In the genomic region with DNA sequence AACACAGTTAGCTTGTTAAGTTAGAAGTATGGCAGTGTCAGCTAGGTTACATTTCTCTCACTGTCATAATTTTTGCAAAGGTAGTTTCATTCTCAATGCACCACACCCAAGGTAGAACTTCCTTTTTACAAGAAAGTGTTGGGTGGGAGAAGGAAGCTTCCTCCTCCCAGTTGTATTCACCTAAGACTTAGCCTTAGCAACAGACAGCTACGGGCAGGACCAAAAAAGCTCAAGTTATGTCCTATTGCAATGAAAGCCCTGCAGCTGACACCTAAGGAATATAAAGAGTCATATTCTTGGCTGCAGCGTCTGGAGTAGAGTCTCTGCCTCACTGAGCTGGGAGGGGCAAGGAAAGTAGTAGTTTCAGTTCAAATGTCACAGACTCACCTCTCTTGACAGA, we compare ENCODE assay signal across 11 cellular contexts. TPM values are rescaled to one million over a fixed set of nuclear protein-coding genes. Genes with fewer than 3 reads are reported as not detected.
DNase-seq lines count a peak whose midpoint lies in the region; ATAC-seq, FAIRE-seq and TF ChIP-seq lines count a peak whose summit lies in the region.
"Had no signal": no experiment of that assay in that cellular context is flagged by ENCODE, and none has a peak within 500 bp of the region (broad histone marks: within the 10 kb centered on the region; RNA-seq: fewer than 3 reads in every experiment).

No MANE protein-coding gene starts in this region.

- H3K9me3 Mint-ChIP-seq in central memory CD8-positive, alpha-beta T cell, result no peaks in the 10 kb centered on the region

- peak; percentile 87 for FAIRE-seq in GM12892 (lab: Jason Lieb, UNC)
- FAIRE-seq: islet of Langerhans had no signal

- H3K27ac Mint-ChIP-seq in central memory CD8-positive, alpha-beta T cell (ENCODE audit: low read depth), result peak overlapping the region; percentile 88

- H3K4me1 Mint-ChIP-seq in central memory CD8-positive, alpha-beta T cell, result peaks cover 52% of the 10 kb centered on the region

- ATAC-seq in GM21367 (IDR thresholded peaks at IDR 0.05; ENCODE audit: unreplicated experiment) (peak; percentile 46), HG03354 (IDR thresholded peaks at IDR 0.05; ENCODE audit: poor library complexity, severe bottlenecking, unreplicated experiment) (peak; percentile 63)
- ATAC-seq in central memory CD8-positive, alpha-beta T cell (replicated peaks; ENCODE audit: extremely low read depth, poor library complexity, severe bottlenecking), result peak; percentile 34

- H3K27me3 Mint-ChIP-seq in central memory CD8-positive, alpha-beta T cell, result no peaks in the 10 kb centered on the region

- H3K36me3 Mint-ChIP-seq in central memory CD8-positive, alpha-beta T cell (ENCODE audit: insufficient read depth), result peaks cover 3% of the 10 kb centered on the region

- no peak for DNase-seq in GM12892 (ENCODE audit: insufficient read length)
- DNase-seq in central memory CD8-positive, alpha-beta T cell (ENCODE audit: low spot score in 2 of 2), result no peak
- DNase-seq in NCI-H82 treated with DMSO at 0.1 percent for 48 hours (lab: John Stamatoyannopoulos, UW; ENCODE audit: unreplicated experiment), result no peak
- no peak for DNase-seq in iPS-NIHi7 (ENCODE audit: extremely low spot score)
- DNase-seq in NCI-H345 treated with DMSO at 0.1 percent for 48 hours (lab: John Stamatoyannopoulos, UW; ENCODE audit: unreplicated experiment), result no peak
- DNase-seq in erythroblast (lab: John Stamatoyannopoulos, UW), result no peak
- DNase-seq: DMS153, Peyer's patch had no signal

- TF ChIP-seq POLR2A in GM12892 (IDR thresholded peaks at IDR 0.05; ENCODE audit: low read depth, low read length) (no peak), erythroblast (IDR thresholded peaks at IDR 0.05; ENCODE audit: low read length) (no peak)

- H3K4me3 Mint-ChIP-seq in central memory CD8-positive, alpha-beta T cell, result peak overlapping the region; percentile 63

RNA-seq across cellular contexts. Expression of a gene that starts 25.1 kb away (rescaled TPM):
- 0.40 TPM for polyA plus RNA-seq in GM12892 (2012; ENCODE audit: missing spikeins)
